12 cellular contexts compared by ENCODE assay signal in genomic region chr2:177291701-177292100, GRCh38. TPM values are rescaled to one million over a fixed set of nuclear protein-coding genes. Genes with fewer than 3 reads are reported as not detected.
DNase-seq lines count a peak whose midpoint lies in the region; ATAC-seq and TF ChIP-seq lines count a peak whose summit lies in the region.
"Had no signal": no experiment of that assay in that cellular context is flagged by ENCODE, and none has a peak within 500 bp of the region (broad histone marks: within the 10 kb centered on the region; RNA-seq: fewer than 3 reads in every experiment).

No MANE protein-coding gene starts in this region.

- peaks cover 69% of the 10 kb centered on the region for H3K4me1 Mint-ChIP-seq in activated CD8-positive, alpha-beta T cell treated with anti-CD3 and anti-CD28 coated beads, Interleukin-2, amount 10 ng/mL, durations not matched to agents 7 days and 5 days (ENCODE audit: low read depth)
- peaks cover 7 to 64% (median 39%) of the 10 kb centered on the region in 7 donors for H3K4me1 Mint-ChIP-seq in naive thymus-derived CD4-positive, alpha-beta T cell
- peaks cover 15 to 26% of the 10 kb centered on the region in 2 donors for H3K4me1 Mint-ChIP-seq in immature natural killer cell
- H3K4me1 Mint-ChIP-seq: GM23338 had no signal

- H3K4me3 Mint-ChIP-seq in activated CD8-positive, alpha-beta T cell treated with anti-CD3 and anti-CD28 coated beads, Interleukin-2, amount 10 ng/mL, durations not matched to agents 7 days and 5 days: no peak overlapping the region
- H3K4me3 Mint-ChIP-seq in naive thymus-derived CD4-positive, alpha-beta T cell: peak overlapping the region in 3 of 10 donors; percentile 13 to 29 (median 15)
- no peak overlapping the region for H3K4me3 Mint-ChIP-seq in immature natural killer cell
- H3K4me3 Mint-ChIP-seq: GM23338 had no signal

- TF ChIP-seq POLR2A in IMR-90 (IDR thresholded peaks at IDR 0.05; ENCODE audit: low read depth, low read length): no peak

- H3K14ac ChIP-seq in IMR-90 (replicated peaks; ENCODE audit: low read depth, low read length): no peak overlapping the region

- no peak overlapping the region for H3K27ac ChIP-seq in IMR-90 (ENCODE audit: insufficient read depth, low read length)
- H3K27ac ChIP-seq in naive thymus-derived CD4-positive, alpha-beta T cell (ENCODE audit: low read depth, low read length): no peak overlapping the region
- H3K27ac ChIP-seq: Peyer's patch had no signal

- H3K9me3 Mint-ChIP-seq in activated CD8-positive, alpha-beta T cell treated with anti-CD3 and anti-CD28 coated beads, Interleukin-2, amount 10 ng/mL, durations not matched to agents 7 days and 5 days (ENCODE audit: insufficient read depth): no peaks in the 10 kb centered on the region
- H3K9me3 Mint-ChIP-seq in naive thymus-derived CD4-positive, alpha-beta T cell: no peaks in the 10 kb centered on the region
- H3K9me3 Mint-ChIP-seq in immature natural killer cell: peaks cover 0 to 1% (median 0%) of the 10 kb centered on the region in 6 donors
- H3K9me3 Mint-ChIP-seq: GM23338 had no signal

- no peak overlapping the region for H2AK9ac ChIP-seq in IMR-90 (replicated peaks; ENCODE audit: low read depth, low read length, poor library complexity)

- no peaks in the 10 kb centered on the region for H3K27me3 ChIP-seq in IMR-90 (ENCODE audit: control insufficient read depth, insufficient read depth, low read length)
- no peaks in the 10 kb centered on the region for H3K27me3 ChIP-seq in naive thymus-derived CD4-positive, alpha-beta T cell (ENCODE audit: control insufficient read depth in 2 of 2, insufficient read depth in 2 of 2, low read length in 2 of 2)
- H3K27me3 ChIP-seq: Peyer's patch had no signal

- ATAC-seq in IMR-90 (ENCODE audit: low read depth) (no peak), GM21423 (IDR thresholded peaks at IDR 0.05; ENCODE audit: unreplicated experiment) (no peak)
- no peak for ATAC-seq in activated CD8-positive, alpha-beta T cell treated with anti-CD3 and anti-CD28 coated beads, Interleukin-2, amount 10 ng/mL, durations not matched to agents 7 days and 5 days
- ATAC-seq in naive thymus-derived CD4-positive, alpha-beta T cell: no peak
- ATAC-seq: GM23338 had no signal

- no peaks in the 10 kb centered on the region for H4K20me1 ChIP-seq in IMR-90 (ENCODE audit: insufficient read depth, low read length)

- dilution Hi-C loops in IMR-90 (cut with HindIII; ENCODE audit: low sequenced_read_pairs, unreplicated experiment): no loop called here

- no peaks in the 10 kb centered on the region for H3K9me3 ChIP-seq in IMR-90 (ENCODE audit: control insufficient read depth, insufficient read depth, low read length)
- no peaks in the 10 kb centered on the region for H3K9me3 ChIP-seq in naive thymus-derived CD4-positive, alpha-beta T cell (ENCODE audit: control insufficient read depth in 2 of 3, low read length in 3 of 3)
- H3K9me3 ChIP-seq: Peyer's patch had no signal

- no peak overlapping the region for H2AFZ ChIP-seq in IMR-90 (replicated peaks; ENCODE audit: low read length, poor library complexity)
- H2AFZ ChIP-seq: GM23338 had no signal

- no peak overlapping the region for H2BK15ac ChIP-seq in IMR-90 (ENCODE audit: low read depth, low read length)

- in situ Hi-C loops in IMR-90 (cut with MboI; ENCODE audit: low sequenced_read_pairs): no loop called here

- H3K56ac ChIP-seq in IMR-90 (ENCODE audit: extremely low read depth, insufficient read depth, low read length): no peak overlapping the region

- intact Hi-C loops in IMR-90 (cut with micrococcal nuclease): no loop called here
- intact Hi-C loops in naive thymus-derived CD4-positive, alpha-beta T cell (cut with micrococcal nuclease): loop anchor here in 1 of 2 donors (2.0 kb wide), 1 partner anchor 15 kb away; no protein-coding TSS in a partner anchor

- WGBS in IMR-90 (ENCODE audit: extremely low coverage in 2 of 2, insufficient read length in 1 of 2), 2 experiments: no CpG with 5 or more reads among the region's 4 CpGs

- no peaks in the 10 kb centered on the region for H3K36me3 ChIP-seq in IMR-90 (ENCODE audit: control insufficient read depth, insufficient read depth, low read length)
- no peaks in the 10 kb centered on the region for H3K36me3 ChIP-seq in naive thymus-derived CD4-positive, alpha-beta T cell (ENCODE audit: control insufficient read depth in 2 of 3, insufficient read depth in 3 of 3, low read length in 3 of 3)
- H3K36me3 ChIP-seq: Peyer's patch had no signal

- no peaks in the 10 kb centered on the region for H3K79me1 ChIP-seq in IMR-90 (ENCODE audit: low read depth in 1 of 2, low read length in 2 of 2)

- no peak overlapping the region for H4K5ac ChIP-seq in IMR-90 (ENCODE audit: low read depth, low read length)

- CTCF ChIA-PET in IMR-90 (lab: Yijun Ruan, JAX): no interaction called here
- CTCF ChIA-PET in activated CD8-positive, alpha-beta T cell treated with anti-CD3 and anti-CD28 coated beads, Interleukin-2, amount 10 ng/mL, durations not matched to agents 7 days and 5 days (lab: Charles Lee): interaction anchor here (0.8 to 7.0 kb wide), 4 partner anchors 10 to 127 kb away, joined by 3 to 140 read pairs (median 38); partner anchors contain the start of gene NFE2L2
- CTCF ChIA-PET in naive thymus-derived CD4-positive, alpha-beta T cell (lab: Charles Lee): interaction anchor here (5.2 kb wide), 1 partner anchor 27 kb away, joined by 77 read pairs; the partner anchor contains the start of gene NFE2L2

- H3K4me3 ChIP-seq in IMR-90 (ENCODE audit: insufficient read depth, low read depth, low read length): no peak overlapping the region
- H3K4me3 ChIP-seq in naive thymus-derived CD4-positive, alpha-beta T cell (ENCODE audit: low read length): no peak overlapping the region
- H3K4me3 ChIP-seq: GM23338, Peyer's patch had no signal

- TF ChIP-seq CTCF in IMR-90 (conservative IDR thresholded peaks at IDR 0.05; ENCODE audit: low read depth, low read length): no peak

- POLR2A ChIA-PET in IMR-90 (lab: Charles Lee; ENCODE audit: unreplicated experiment): no interaction called here
- POLR2A ChIA-PET in activated CD8-positive, alpha-beta T cell treated with anti-CD3 and anti-CD28 coated beads, Interleukin-2, amount 10 ng/mL, durations not matched to agents 7 days and 5 days (lab: Charles Lee): interaction anchor here (10.4 kb wide), 1 partner anchor 26 kb away, joined by 143 read pairs; the partner anchor contains the start of gene NFE2L2
- POLR2A ChIA-PET in naive thymus-derived CD4-positive, alpha-beta T cell (lab: Charles Lee): interaction anchor here (0.6 to 6.1 kb wide), 5 partner anchors 14 to 127 kb away, joined by 3 to 144 read pairs (median 5); partner anchors contain the start of gene NFE2L2

- H3K23ac ChIP-seq in IMR-90 (ENCODE audit: low read depth, low read length): no peak overlapping the region

- no peak overlapping the region for H2BK120ac ChIP-seq in IMR-90 (ENCODE audit: low read depth, low read length)

- H2BK20ac ChIP-seq in IMR-90 (ENCODE audit: low read depth, low read length): no peak overlapping the region; the same call in 1 of the 2 replicates

- H3K36me3 Mint-ChIP-seq in activated CD8-positive, alpha-beta T cell treated with anti-CD3 and anti-CD28 coated beads, Interleukin-2, amount 10 ng/mL, durations not matched to agents 7 days and 5 days (ENCODE audit: low read depth): peaks cover 10% of the 10 kb centered on the region
- peaks cover 0 to 22% (median 0%) of the 10 kb centered on the region in 5 donors for H3K36me3 Mint-ChIP-seq in naive thymus-derived CD4-positive, alpha-beta T cell
- H3K36me3 Mint-ChIP-seq in immature natural killer cell: no peaks in the 10 kb centered on the region

- no peaks in the 10 kb centered on the region for H3K9me1 ChIP-seq in IMR-90 (ENCODE audit: insufficient read depth, low read length)

- no peak overlapping the region for H3K4me2 ChIP-seq in IMR-90 (ENCODE audit: low read depth, low read length)
- H3K4me2 ChIP-seq: GM23338 had no signal

- H3K9ac ChIP-seq in IMR-90 (ENCODE audit: low read depth, low read length): no peak overlapping the region

- TF ChIP-seq RAD21 in IMR-90 (IDR thresholded peaks at IDR 0.05; ENCODE audit: low read length): no peak

- peak; percentile 62 for DNase-seq in activated CD8-positive, alpha-beta memory T cell treated with anti-CD3 and anti-CD28 coated beads, Interleukin-2, amount 50 U/mL, for 48 hours
- no peak for DNase-seq in activated CD8-positive, alpha-beta memory T cell treated with anti-CD3 and anti-CD28 coated beads for 24 hours
- DNase-seq in IMR-90 (no peak), immature natural killer cell (no peak)
- DNase-seq in activated CD8-positive, alpha-beta T cell treated with anti-CD3 and anti-CD28 coated beads, Interleukin-2, amount 10 ng/mL, durations not matched to agents 7 days and 5 days: no peak
- DNase-seq in naive thymus-derived CD4-positive, alpha-beta T cell: no peak
- DNase-seq: AML-193, NCI-H146, NCI-H2081 treated with DMSO at 0.1 percent for 48 hours, Peyer's patch had no signal

- peak overlapping the region; percentile 10 for H3K27ac Mint-ChIP-seq in activated CD8-positive, alpha-beta T cell treated with anti-CD3 and anti-CD28 coated beads, Interleukin-2, amount 10 ng/mL, durations not matched to agents 7 days and 5 days
- peak overlapping the region in 6 of 9 donors; percentile 2 to 72 (median 36) for H3K27ac Mint-ChIP-seq in naive thymus-derived CD4-positive, alpha-beta T cell
- H3K27ac Mint-ChIP-seq in immature natural killer cell: no peak overlapping the region
- H3K27ac Mint-ChIP-seq: GM23338 had no signal

- H3K4me1 ChIP-seq in IMR-90 (ENCODE audit: control insufficient read depth, insufficient read depth, low read length): peaks cover 3% of the 10 kb centered on the region; the same call in 1 of the 2 replicates
- H3K4me1 ChIP-seq in naive thymus-derived CD4-positive, alpha-beta T cell (ENCODE audit: control insufficient read depth in 2 of 2, insufficient read depth in 2 of 2, low read length in 2 of 2): peaks cover 4 to 19% of the 10 kb centered on the region in 2 donors

- no peak overlapping the region for H2AK5ac ChIP-seq in IMR-90 (ENCODE audit: low read depth, low read length)

- no peak overlapping the region for H4K8ac ChIP-seq in IMR-90 (ENCODE audit: low read depth in 2 of 2, low read length in 2 of 2)

- no peak overlapping the region; the same call in 1 of the 2 replicates for H4K91ac ChIP-seq in IMR-90 (ENCODE audit: insufficient read depth, low read depth, low read length)

- BruUV-seq in IMR-90 (replicated peaks; lab: Mats Ljungman, UMichigan): no TSS peak

- H2BK5ac ChIP-seq in IMR-90 (ENCODE audit: low read depth, low read length, poor library complexity, severe bottlenecking): no peak overlapping the region

- H3K18ac ChIP-seq in IMR-90 (ENCODE audit: low read depth, low read length): no peak overlapping the region

- H3K4ac ChIP-seq in IMR-90 (ENCODE audit: low read depth, low read length): peak overlapping the region; percentile 27; the same call in 1 of the 2 replicates

- no peaks in the 10 kb centered on the region for H3K27me3 Mint-ChIP-seq in activated CD8-positive, alpha-beta T cell treated with anti-CD3 and anti-CD28 coated beads, Interleukin-2, amount 10 ng/mL, durations not matched to agents 7 days and 5 days (ENCODE audit: low read depth)
- no peaks in the 10 kb centered on the region for H3K27me3 Mint-ChIP-seq in naive thymus-derived CD4-positive, alpha-beta T cell
- H3K27me3 Mint-ChIP-seq in immature natural killer cell (ENCODE audit: low read depth in 3 of 3): no peaks in the 10 kb centered on the region

RNA-seq across cellular contexts. Expression of gene NFE2L2, which starts 27.2 kb away (rescaled TPM):
- total RNA-seq in IMR-90 (2012; rRNA removed): 72.8 and 83.5 TPM in 2 replicates
- polyA plus RNA-seq in IMR-90 (2012; rRNA removed): 64.7 and 72.7 TPM in 2 replicates
- polyA plus RNA-seq in IMR-90 (2012; cell fraction: cytosol; rRNA removed): 24.4 and 31.1 TPM in 2 replicates
- polyA plus RNA-seq in IMR-90 (2012; cell fraction: nucleus; rRNA removed; ENCODE audit: low replicate concordance): 12.9 and 91.4 TPM in 2 replicates
- total RNA-seq in activated CD8-positive, alpha-beta T cell treated with anti-CD3 and anti-CD28 coated beads, Interleukin-2, amount 10 ng/mL, durations not matched to agents 7 days and 5 days: 10 to 100 TPM; 61.3 to 64.3 TPM
- total RNA-seq in naive thymus-derived CD4-positive, alpha-beta T cell: 10 to 100 TPM; 58.9 to 99.6 (median 74.7) TPM
- 10 to 100 TPM; 67.4 to 98.5 TPM for polyA plus RNA-seq in naive thymus-derived CD4-positive, alpha-beta T cell
- 10 to 100 TPM; 36.9 to 50.2 (median 41.2) TPM for polyA plus RNA-seq in immature natural killer cell

Comparison
In these comparisons a context has a peak if more than half of its experiments do, and no peak if none do; other contexts are left out.
1. H3K27ac Mint-ChIP-seq: peak in activated CD8-positive, alpha-beta T cell treated with anti-CD3 and anti-CD28 coated beads, Interleukin-2, amount 10 ng/mL, durations not matched to agents 7 days and 5 days (single experiment) and naive thymus-derived CD4-positive, alpha-beta T cell (6 of 9); none in immature natural killer cell (0 of 6).